Comparison of ENCODE assay signal across 9 cellular contexts in genomic region chr19:46349311-46349993, GRCh38. TPM values are rescaled to one million over a fixed set of nuclear protein-coding genes. Genes with fewer than 3 reads are reported as not detected.
DNase-seq lines count a peak whose midpoint lies in the region; ATAC-seq and TF ChIP-seq lines count a peak whose summit lies in the region.
"Had no signal": no experiment of that assay in that cellular context is flagged by ENCODE, and none has a peak within 500 bp of the region (broad histone marks: within the 10 kb centered on the region; RNA-seq: fewer than 3 reads in every experiment).

No MANE protein-coding gene starts in this region.

- H3K4me3 Mint-ChIP-seq in CD8-positive, alpha-beta T cell, result peak overlapping the region; percentile 81
- H3K4me3 Mint-ChIP-seq in activated naive CD8-positive, alpha-beta T cell treated with anti-CD3 and anti-CD28 coated beads, Interleukin-2, amount 50 U/mL, for 24 hours, result peak overlapping the region; percentile 95
- peak overlapping the region; percentile 76 for H3K4me3 Mint-ChIP-seq in natural killer cell

- no peaks in the 10 kb centered on the region for H3K9me3 ChIP-seq in CD8-positive, alpha-beta T cell (ENCODE audit: low read length)
- H3K9me3 ChIP-seq: thoracic aorta had no signal

- no peak overlapping the region for H3K27ac ChIP-seq in CD8-positive, alpha-beta T cell (ENCODE audit: low read depth, low read length)

- H3K27me3 ChIP-seq in CD8-positive, alpha-beta T cell (ENCODE audit: insufficient read depth, low read length), result no peaks in the 10 kb centered on the region

- H3K4me1 ChIP-seq in CD8-positive, alpha-beta T cell (ENCODE audit: insufficient read depth, low read length), result peaks cover 53% of the 10 kb centered on the region

- intact Hi-C loops in CD8-positive, alpha-beta T cell (cut with DNase I, micrococcal nuclease), result no loop called here
- intact Hi-C loops in natural killer cell (cut with micrococcal nuclease), result no loop called here

- peak overlapping the region; percentile 90 for H3K27ac Mint-ChIP-seq in CD8-positive, alpha-beta T cell
- H3K27ac Mint-ChIP-seq in activated naive CD8-positive, alpha-beta T cell treated with anti-CD3 and anti-CD28 coated beads, Interleukin-2, amount 50 U/mL, for 24 hours, result peak overlapping the region; percentile 98
- peak overlapping the region; percentile 90 to 94 for H3K27ac Mint-ChIP-seq in natural killer cell

- TF ChIP-seq CTCF in CD8-positive, alpha-beta T cell (IDR thresholded peaks at IDR 0.05), result no peak
- no peak for TF ChIP-seq CTCF in natural killer cell (IDR thresholded peaks at IDR 0.05)

- CTCF ChIA-PET in CD8-positive, alpha-beta T cell (lab: Charles Lee), result no interaction called here

- no peak for DNase-seq in CD8-positive, alpha-beta T cell
- DNase-seq in KBM-7 (peak; percentile 29), natural killer cell (no peak), cerebellar nuclear complex (lab: John Stamatoyannopoulos, UW) (no peak)
- DNase-seq in activated naive CD8-positive, alpha-beta T cell treated with anti-CD3 and anti-CD28 coated beads, Interleukin-2, amount 50 U/mL, for 24 hours, result no peak

- no peak for ATAC-seq in CD8-positive, alpha-beta T cell
- no peak for ATAC-seq in activated naive CD8-positive, alpha-beta T cell treated with anti-CD3 and anti-CD28 coated beads, Interleukin-2, amount 50 U/mL, for 24 hours
- ATAC-seq in natural killer cell, result no peak
- no peak for ATAC-seq in GM21447 (IDR thresholded peaks at IDR 0.05; ENCODE audit: unreplicated experiment)
- no peak for ATAC-seq in GM21576 (IDR thresholded peaks at IDR 0.05; ENCODE audit: unreplicated experiment)
- ATAC-seq in HG02840 (IDR thresholded peaks at IDR 0.05; ENCODE audit: low FRiP score, unreplicated experiment), result no peak

- peaks cover 28% of the 10 kb centered on the region for H3K36me3 Mint-ChIP-seq in CD8-positive, alpha-beta T cell
- peaks cover 32% of the 10 kb centered on the region for H3K36me3 Mint-ChIP-seq in activated naive CD8-positive, alpha-beta T cell treated with anti-CD3 and anti-CD28 coated beads, Interleukin-2, amount 50 U/mL, for 24 hours (ENCODE audit: low read depth)
- no peaks in the 10 kb centered on the region for H3K36me3 Mint-ChIP-seq in natural killer cell

- H3K27me3 Mint-ChIP-seq in CD8-positive, alpha-beta T cell (ENCODE audit: low read depth), result no peaks in the 10 kb centered on the region
- H3K27me3 Mint-ChIP-seq in activated naive CD8-positive, alpha-beta T cell treated with anti-CD3 and anti-CD28 coated beads, Interleukin-2, amount 50 U/mL, for 24 hours, result no peaks in the 10 kb centered on the region
- H3K27me3 Mint-ChIP-seq in natural killer cell (ENCODE audit: low read depth in 2 of 2), result no peaks in the 10 kb centered on the region

- in situ Hi-C loops in KBM-7 (cut with MboI; ENCODE audit: low pct_unique_long_range_greater_than_20kb, low sequenced_read_pairs), result no loop called here

- no peak overlapping the region for H3K4me3 ChIP-seq in CD8-positive, alpha-beta T cell (ENCODE audit: low read depth, low read length)

- H3K36me3 ChIP-seq in CD8-positive, alpha-beta T cell (ENCODE audit: insufficient read depth, low read length), result peaks cover 9% of the 10 kb centered on the region

- no peaks in the 10 kb centered on the region for H3K9me3 Mint-ChIP-seq in CD8-positive, alpha-beta T cell
- no peaks in the 10 kb centered on the region for H3K9me3 Mint-ChIP-seq in activated naive CD8-positive, alpha-beta T cell treated with anti-CD3 and anti-CD28 coated beads, Interleukin-2, amount 50 U/mL, for 24 hours
- no peaks in the 10 kb centered on the region for H3K9me3 Mint-ChIP-seq in natural killer cell

- POLR2A ChIA-PET in CD8-positive, alpha-beta T cell (lab: Charles Lee), result no interaction called here

- H3K4me1 Mint-ChIP-seq in CD8-positive, alpha-beta T cell (ENCODE audit: low read depth), result peaks cover 64% of the 10 kb centered on the region
- peaks cover 67% of the 10 kb centered on the region for H3K4me1 Mint-ChIP-seq in activated naive CD8-positive, alpha-beta T cell treated with anti-CD3 and anti-CD28 coated beads, Interleukin-2, amount 50 U/mL, for 24 hours
- peaks cover 48 to 73% of the 10 kb centered on the region in 2 donors for H3K4me1 Mint-ChIP-seq in natural killer cell

RNA-seq across cellular contexts. Expression of gene PPP5C, which starts 2.6 kb away (rescaled TPM):
- total RNA-seq in CD8-positive, alpha-beta T cell, result 10 to 100 TPM; 24.6 to 25.7 TPM
- total RNA-seq in natural killer cell, result 100 to 1,000 TPM in 1 of 3 donors, 10 to 100 TPM in 2; 95.4 to 106 (median 98.4) TPM

RNA-seq across cellular contexts. Expression of gene HIF3A, which starts 52.6 kb away (rescaled TPM):
- total RNA-seq in CD8-positive, alpha-beta T cell, result not detected
- total RNA-seq in natural killer cell, result not detected
